In the genomic region with DNA sequence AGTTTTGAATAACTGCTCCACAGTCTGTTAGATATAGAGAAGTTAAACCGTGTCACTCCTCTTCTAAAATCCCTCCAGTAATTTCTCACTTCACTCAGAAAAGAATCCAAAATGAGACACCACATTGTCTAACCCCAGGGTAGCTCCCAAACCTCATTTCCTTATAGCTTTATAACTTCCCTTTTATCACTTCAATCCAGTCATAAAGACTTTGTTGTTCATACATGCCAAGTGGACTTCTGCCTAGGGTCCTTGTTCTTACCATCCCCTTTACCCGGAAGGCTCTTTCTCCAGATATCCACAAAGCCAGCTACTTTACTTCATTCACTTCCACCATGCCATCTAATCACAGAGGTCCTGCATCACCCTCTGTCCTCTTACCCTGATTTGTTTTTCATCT, we compare ENCODE assay signal across 16 cellular contexts.
DNase-seq lines count a peak whose midpoint lies in the region; ATAC-seq and TF ChIP-seq lines count a peak whose summit lies in the region.
"Had no signal": no experiment of that assay in that cellular context is flagged by ENCODE, and none has a peak within 500 bp of the region (broad histone marks: within the 10 kb centered on the region; RNA-seq: fewer than 3 reads in every experiment).

No MANE protein-coding gene starts in this region.

- H3K9me2 ChIP-seq in PC-9 (ENCODE audit: insufficient read depth) = no peaks in the 10 kb centered on the region

- BruUV-seq in PC-9 (replicated peaks; lab: Mats Ljungman, UMichigan) = no TSS peak

- no peak overlapping the region for H3K4me2 ChIP-seq in PC-9
- H3K4me2 ChIP-seq: BLaER1 treated with 17β-estradiol and CSF1 and Interleukin-3, amounts not matched to agents 10 nM and 100 nM had no signal

- WGBS in prostate gland = 66% methylated on average over 2 of the region's 2 CpGs

- no peak for TF ChIP-seq CTCF in prostate gland (IDR thresholded peaks at IDR 0.05)
- no peak for TF ChIP-seq CTCF in PC-9 (conservative IDR thresholded peaks at IDR 0.05)

- H3K9me3 ChIP-seq in prostate gland (no peaks in the 10 kb centered on the region), PC-9 (ENCODE audit: insufficient read depth, low read depth) (no peaks in the 10 kb centered on the region)
- H3K9me3 ChIP-seq: BLaER1 treated with 17β-estradiol and CSF1 and Interleukin-3, amounts not matched to agents 10 nM and 100 nM had no signal

- POLR2A ChIA-PET in PC-9 (lab: Charles Lee; ENCODE audit: unreplicated experiment) = no interaction called here

- H3F3A ChIP-seq in PC-9 (ENCODE audit: insufficient read depth, low read depth) = no peaks in the 10 kb centered on the region

- in situ Hi-C loops in SK-MEL-5 (cut with HindIII; ENCODE audit: low pct_unique_long_range_greater_than_20kb, low sequenced_read_pairs) = no loop called here

- H3K36me3 ChIP-seq in prostate gland = no peaks in the 10 kb centered on the region
- H3K36me3 ChIP-seq in PC-9 (ENCODE audit: low read depth) = no peaks in the 10 kb centered on the region
- H3K36me3 ChIP-seq: BLaER1 treated with 17β-estradiol and CSF1 and Interleukin-3, amounts not matched to agents 10 nM and 100 nM had no signal

- H3K4me3 ChIP-seq in prostate gland (no peak overlapping the region), PC-9 (no peak overlapping the region)
- H3K4me3 ChIP-seq: BLaER1 treated with 17β-estradiol and CSF1 and Interleukin-3, amounts not matched to agents 10 nM and 100 nM; GM12878; GM23248 had no signal

- H2AFZ ChIP-seq in PC-9 = no peak overlapping the region
- H2AFZ ChIP-seq: GM23248 had no signal

- intact Hi-C loops in prostate gland (cut with DNase I) = no loop called here
- intact Hi-C loops in PC-9 (cut with micrococcal nuclease; ENCODE audit: unreplicated experiment) = no loop called here

- DNase-seq in NOMO-1 treated with DMSO at 0.1 percent for 48 hours (lab: John Stamatoyannopoulos, UW; ENCODE audit: unreplicated experiment) (peak; percentile 27), NOMO-1 treated with dmso at 0.1 percent for 144 hours (lab: John Stamatoyannopoulos, UW; ENCODE audit: unreplicated experiment) (no peak), SK-MEL-5 (ENCODE audit: low read depth, low spot score) (peak; percentile 33), foreskin melanocyte (peak; percentile 64), prostate gland (ENCODE audit: low spot score) (no peak), hepatic stellate cell (ENCODE audit: low spot score) (no peak), PC-9 (no peak)
- DNase-seq: 8988T; ACHN; CD4-positive, CD25-positive, alpha-beta regulatory T cell; DMS79; GM23248; H7 had no signal

- ATAC-seq in HG03342 (IDR thresholded peaks at IDR 0.05; ENCODE audit: unreplicated experiment) = no peak
- ATAC-seq: GM12878 had no signal

- H3K27ac ChIP-seq in prostate gland (no peak overlapping the region), PC-9 (no peak overlapping the region)
- H3K27ac ChIP-seq: BLaER1 treated with 17β-estradiol and CSF1 and Interleukin-3, amounts not matched to agents 10 nM and 100 nM; GM23248 had no signal

- no peak for TF ChIP-seq POLR2A in prostate gland (IDR thresholded peaks at IDR 0.05)

- H3K27me3 ChIP-seq in prostate gland (replicated peaks; ENCODE audit: insufficient read depth) = no peaks in the 10 kb centered on the region
- no peaks in the 10 kb centered on the region for H3K27me3 ChIP-seq in PC-9 (ENCODE audit: insufficient read depth, low read depth)
- H3K27me3 ChIP-seq: BLaER1 treated with 17β-estradiol and CSF1 and Interleukin-3, amounts not matched to agents 10 nM and 100 nM had no signal

- no peaks in the 10 kb centered on the region for H3K4me1 ChIP-seq in prostate gland (replicated peaks)
- no peaks in the 10 kb centered on the region for H3K4me1 ChIP-seq in PC-9 (replicated peaks; ENCODE audit: insufficient read depth)

- H4K20me1 ChIP-seq in PC-9 (ENCODE audit: insufficient read depth) = no peaks in the 10 kb centered on the region
- H4K20me1 ChIP-seq: BLaER1 treated with 17β-estradiol and CSF1 and Interleukin-3, amounts not matched to agents 10 nM and 100 nM had no signal

- no peaks in the 10 kb centered on the region for H3K79me2 ChIP-seq in PC-9 (ENCODE audit: low read depth)

- CTCF ChIA-PET in PC-9 (lab: Charles Lee) = no interaction called here

Comparison
In these comparisons a context has a peak if more than half of its experiments do, and no peak if none do; other contexts are left out.
1. DNase-seq: peak in NOMO-1 treated with DMSO at 0.1 percent for 48 hours (single experiment), SK-MEL-5 (single experiment) and foreskin melanocyte (single experiment); none in NOMO-1 treated with dmso at 0.1 percent for 144 hours (single experiment), prostate gland (single experiment), hepatic stellate cell (single experiment) and PC-9 (0 of 2).